1 cellular context compared by ENCODE assay signal in genomic region chr12:93062100-93062419, GRCh38.
TF ChIP-seq lines count a peak whose summit lies in the region.

No MANE protein-coding gene starts in this region.

TF ChIP-seq in GM23338, 12 proteins besides CTCF, POLR2A, EP300 and RAD21 (continued from another document):
- TF ChIP-seq ZNF462 (CRISPR knock-in tag; IDR thresholded peaks at IDR 0.05), result no peak
- no peak for TF ChIP-seq JUNB (IDR thresholded peaks at IDR 0.05; ENCODE audit: unreplicated experiment)
- no peak for TF ChIP-seq ZNF331 (CRISPR knock-in tag; IDR thresholded peaks at IDR 0.05; ENCODE audit: low read depth)
- no peak for TF ChIP-seq POLR2AphosphoS5 (IDR thresholded peaks at IDR 0.05; ENCODE audit: low read depth)
- no peak for TF ChIP-seq STAT1 (IDR thresholded peaks at IDR 0.05; ENCODE audit: unreplicated experiment)
- TF ChIP-seq NANOG (IDR thresholded peaks at IDR 0.05; ENCODE audit: borderline replicate concordance), result no peak
- TF ChIP-seq REST (IDR thresholded peaks at IDR 0.05; ENCODE audit: unreplicated experiment), result no peak
